ENCODE assay signal across 25 cellular contexts in the genomic region with DNA sequence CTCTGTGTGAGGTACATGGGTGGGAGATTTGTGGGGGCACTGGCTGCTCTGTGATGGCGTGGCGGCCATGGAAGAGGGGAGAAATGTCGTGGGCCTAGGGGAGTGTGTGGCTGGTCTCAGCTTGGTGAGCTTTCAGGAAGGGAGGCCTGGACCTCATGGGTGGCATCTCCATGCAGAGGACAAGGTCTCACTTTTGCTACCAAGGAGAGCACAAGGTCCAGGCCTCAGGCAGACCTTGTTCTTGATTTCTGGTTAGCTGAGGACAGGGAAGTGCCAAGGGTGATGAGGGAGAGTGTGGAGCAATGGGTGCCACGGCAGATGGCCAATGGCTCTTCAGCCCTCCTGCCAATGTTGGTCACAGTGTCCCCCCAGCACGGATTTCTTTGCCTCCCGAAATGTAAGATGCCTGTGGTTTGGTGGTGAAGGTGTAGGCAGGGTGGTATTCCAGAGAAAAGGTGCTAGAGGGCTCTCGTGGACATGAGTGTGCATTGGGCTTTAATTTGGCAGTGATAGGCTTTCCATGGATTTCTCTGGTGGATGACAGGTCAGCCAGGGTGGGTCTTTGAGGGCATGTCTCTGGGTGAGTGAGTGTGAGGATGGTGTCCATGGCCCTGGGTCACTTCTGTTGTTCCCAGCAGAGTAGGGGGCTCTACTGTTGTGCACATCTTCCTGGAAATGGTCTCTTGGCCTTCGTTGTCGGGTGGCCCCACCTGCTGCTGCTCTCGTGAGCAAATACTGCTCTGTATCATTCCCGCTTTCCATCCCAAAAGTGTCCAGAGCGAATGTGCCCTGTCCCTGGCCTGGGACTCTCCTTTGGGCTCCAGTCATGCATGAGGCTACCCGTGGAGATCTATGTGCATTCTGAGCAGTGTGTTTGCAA.
A peak's percentile ranks its signal among the peaks of the same experiment; 100 is the strongest.
DNase-seq lines count a peak whose midpoint lies in the region; ATAC-seq and TF ChIP-seq lines count a peak whose summit lies in the region.
"Had no signal": no experiment of that assay in that cellular context is flagged by ENCODE, and none has a peak within 500 bp of the region (broad histone marks: within the 10 kb centered on the region; RNA-seq: fewer than 3 reads in every experiment).

No MANE protein-coding gene starts in this region.

- intact Hi-C loops in CD14-positive monocyte (cut with micrococcal nuclease) (no loop called here), adrenal gland (cut with DNase I) (no loop called here), right lobe of liver (cut with DNase I) (no loop called here), gastrocnemius medialis (cut with DNase I; ENCODE audit: low total_unique reads) (no loop called here)

- ATAC-seq in right lobe of liver (no peak), gastrocnemius medialis (no peak), HG03097 (IDR thresholded peaks at IDR 0.05; ENCODE audit: low FRiP score, unreplicated experiment) (no peak)
- ATAC-seq in activated T-cell treated with anti-CD3 and anti-CD28 coated beads, Interleukin-2, amount 50 U/mL, for 4 hours, result no peak
- ATAC-seq: natural killer cell, Panc1, T-cell, upper lobe of right lung had no signal

- peak; percentile 22 for DNase-seq in CD14-positive monocyte (ENCODE audit: low spot score)
- peak in 4 of 7 donors; percentile 0 to 46 (median 12) for DNase-seq in adrenal gland
- DNase-seq in right lobe of liver, result peak in 2 of 3 donors; percentile 17 to 27
- DNase-seq in gastrocnemius medialis, result peak; percentile 1 to 6
- no peak for DNase-seq in hypothalamus (lab: John Stamatoyannopoulos, UW)
- no peak for DNase-seq in glomerular visceral epithelial cell (ENCODE audit: extremely low spot score)
- no peak for DNase-seq in activated T-cell treated with anti-CD3 and anti-CD28 coated beads, Interleukin-2, amount 50 U/mL, for 4 hours
- DNase-seq: activated T-cell treated with anti-CD3 and anti-CD28 coated beads, Interleukin-2, amount 50 U/mL, for 48 hours; EL; foreskin fibroblast; HCEC 1CT; midbrain; natural killer cell; NCI-H1694 treated with DMSO at 0.1 percent for 48 hours; NCI-H524; stimulated activated CD4-positive, alpha-beta T cell treated with anti-CD3 and anti-CD28 coated beads, Interleukin-15, amount 100 ng/mL, for 24 hours; stomach had no signal

- H3K36me3 ChIP-seq in adrenal gland (replicated peaks in 1 of 2), result peaks cover 0 to 64% of the 10 kb centered on the region in 2 donors
- H3K36me3 ChIP-seq in right lobe of liver, result peaks cover 0 to 53% (median 2%) of the 10 kb centered on the region in 4 donors
- H3K36me3 ChIP-seq in gastrocnemius medialis, result peaks cover 3 to 93% of the 10 kb centered on the region in 2 donors

- no peak overlapping the region for H3K27ac ChIP-seq in adrenal gland
- H3K27ac ChIP-seq in right lobe of liver, result no peak overlapping the region
- H3K27ac ChIP-seq in gastrocnemius medialis, result no peak overlapping the region
- H3K27ac ChIP-seq: ascending aorta, SJSA1, stomach, upper lobe of right lung had no signal

- peaks cover 0 to 98% (median under 1%) of the 10 kb centered on the region in 3 donors for H3K9me3 ChIP-seq in adrenal gland (replicated peaks in 1 of 3)
- peaks cover 0 to 69% (median 31%) of the 10 kb centered on the region in 4 donors for H3K9me3 ChIP-seq in right lobe of liver
- peaks cover 18 to 98% (median 91%) of the 10 kb centered on the region in 3 donors for H3K9me3 ChIP-seq in gastrocnemius medialis

- H3K27ac Mint-ChIP-seq in CD14-positive monocyte, result no peak overlapping the region
- H3K27ac Mint-ChIP-seq: activated naive CD4-positive, alpha-beta T cell treated with anti-CD3 and anti-CD28 coated beads, Interleukin-2, amount 50 U/mL, for 24 hours; natural killer cell; T-cell had no signal

- TF ChIP-seq POLR2A in adrenal gland (IDR thresholded peaks at IDR 0.05) (no peak), right lobe of liver (IDR thresholded peaks at IDR 0.05) (no peak), gastrocnemius medialis (IDR thresholded peaks at IDR 0.05) (no peak)

- TF ChIP-seq CTCF in CD14-positive monocyte (IDR thresholded peaks at IDR 0.05), result no peak
- TF ChIP-seq CTCF in adrenal gland (IDR thresholded peaks at IDR 0.05), result no peak
- no peak for TF ChIP-seq CTCF in right lobe of liver (IDR thresholded peaks at IDR 0.05)
- no peak for TF ChIP-seq CTCF in gastrocnemius medialis (IDR thresholded peaks at IDR 0.05 in 4 of 5, conservative IDR thresholded peaks at IDR 0.05 in 1 of 5)

- no peaks in the 10 kb centered on the region for H3K4me1 Mint-ChIP-seq in CD14-positive monocyte
- H3K4me1 Mint-ChIP-seq in activated T-cell treated with anti-CD3 and anti-CD28 coated beads, Interleukin-2, amount 50 U/mL, for 4 hours (ENCODE audit: low read depth), result no peaks in the 10 kb centered on the region
- H3K4me1 Mint-ChIP-seq: activated naive CD4-positive, alpha-beta T cell treated with anti-CD3 and anti-CD28 coated beads, Interleukin-2, amount 50 U/mL, for 24 hours; central memory CD8-positive, alpha-beta T cell; natural killer cell had no signal

- H3K4me3 Mint-ChIP-seq in CD14-positive monocyte, result no peak overlapping the region
- no peak overlapping the region for H3K4me3 Mint-ChIP-seq in activated T-cell treated with anti-CD3 and anti-CD28 coated beads, Interleukin-2, amount 50 U/mL, for 4 hours
- H3K4me3 Mint-ChIP-seq: activated naive CD4-positive, alpha-beta T cell treated with anti-CD3 and anti-CD28 coated beads, Interleukin-2, amount 50 U/mL, for 24 hours; central memory CD8-positive, alpha-beta T cell; natural killer cell had no signal

- in situ Hi-C loops in gastrocnemius medialis (cut with MboI; ENCODE audit: low sequenced_read_pairs in 4 of 4), result no loop called here

- no peaks in the 10 kb centered on the region for H3K27me3 Mint-ChIP-seq in CD14-positive monocyte (ENCODE audit: low read depth in 3 of 3)
- H3K27me3 Mint-ChIP-seq in activated T-cell treated with anti-CD3 and anti-CD28 coated beads, Interleukin-2, amount 50 U/mL, for 4 hours (ENCODE audit: low read depth), result no peaks in the 10 kb centered on the region
- H3K27me3 Mint-ChIP-seq: activated naive CD4-positive, alpha-beta T cell treated with anti-CD3 and anti-CD28 coated beads, Interleukin-2, amount 50 U/mL, for 24 hours; central memory CD8-positive, alpha-beta T cell; T-cell had no signal

- WGBS in adrenal gland, 4 donors, result 83 to 94% (median 85%) methylated on average over 10 to 13 of the region's 13 CpGs
- WGBS in right lobe of liver (ENCODE audit: insufficient coverage, low coverage, low lambda C conversion rate, missing lambda C conversion rate), result 47% methylated on average over 3 of the region's 13 CpGs

- H3K36me3 Mint-ChIP-seq in CD14-positive monocyte, result peaks cover 2 to 47% of the 10 kb centered on the region in 2 donors
- H3K36me3 Mint-ChIP-seq in activated T-cell treated with anti-CD3 and anti-CD28 coated beads, Interleukin-2, amount 50 U/mL, for 4 hours (ENCODE audit: insufficient read depth), result peaks cover 96% of the 10 kb centered on the region

- H3K4me1 ChIP-seq in adrenal gland (replicated peaks in 1 of 2) (no peaks in the 10 kb centered on the region), right lobe of liver (no peaks in the 10 kb centered on the region), gastrocnemius medialis (no peaks in the 10 kb centered on the region)
- H3K4me1 ChIP-seq: ascending aorta, SJSA1, stomach, upper lobe of right lung had no signal

- H3K4me3 ChIP-seq in adrenal gland, result peak overlapping the region in 1 of 4 donors; percentile 11
- no peak overlapping the region for H3K4me3 ChIP-seq in right lobe of liver
- H3K4me3 ChIP-seq in gastrocnemius medialis, result peak overlapping the region in 1 of 4 donors; percentile 21
- H3K4me3 ChIP-seq: ascending aorta, SJSA1, stomach, upper lobe of right lung had no signal

- H3K27me3 ChIP-seq in adrenal gland (no peaks in the 10 kb centered on the region), right lobe of liver (no peaks in the 10 kb centered on the region), gastrocnemius medialis (no peaks in the 10 kb centered on the region)
- H3K27me3 ChIP-seq: ascending aorta, SJSA1, stomach, upper lobe of right lung had no signal

- H3K9me3 Mint-ChIP-seq in CD14-positive monocyte, result peaks cover 83 to 100% (median 100%) of the 10 kb centered on the region in 7 donors
- peaks cover 77% of the 10 kb centered on the region for H3K9me3 Mint-ChIP-seq in activated T-cell treated with anti-CD3 and anti-CD28 coated beads, Interleukin-2, amount 50 U/mL, for 4 hours

Comparison
In these comparisons a context has a peak if more than half of its experiments do, and no peak if none do; other contexts are left out.
1. DNase-seq: peak in CD14-positive monocyte (single experiment), adrenal gland (4 of 7), right lobe of liver (2 of 3) and gastrocnemius medialis (2 of 2); none in hypothalamus (0 of 51), glomerular visceral epithelial cell (single experiment) and activated T-cell treated with anti-CD3 and anti-CD28 coated beads, Interleukin-2, amount 50 U/mL, for 4 hours (single experiment).